21 cellular contexts compared by ENCODE assay signal in the genomic region with DNA sequence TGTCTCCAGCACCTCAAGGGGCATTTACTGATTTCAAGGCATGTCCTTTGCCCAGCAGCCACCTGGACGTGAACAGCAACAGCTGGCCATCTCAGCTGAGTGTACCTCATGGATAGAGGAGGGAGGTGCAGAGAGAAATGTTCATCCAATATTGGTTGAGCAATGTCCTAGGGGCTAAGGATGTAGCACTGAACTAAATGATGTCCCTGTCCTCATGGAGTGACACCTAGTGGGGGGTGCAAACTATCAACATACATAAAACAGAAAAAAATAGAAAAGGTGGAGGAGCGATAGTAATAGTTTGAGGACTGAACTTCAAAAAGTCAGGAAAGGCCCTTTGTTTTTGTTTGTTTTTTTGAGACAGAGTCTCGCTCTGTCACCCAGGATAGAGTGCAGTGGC. TPM values are rescaled to one million over a fixed set of nuclear protein-coding genes. Genes with fewer than 3 reads are reported as not detected.
DNase-seq lines count a peak whose midpoint lies in the region; ATAC-seq and TF ChIP-seq lines count a peak whose summit lies in the region.
"Had no signal": no experiment of that assay in that cellular context is flagged by ENCODE, and none has a peak within 500 bp of the region (broad histone marks: within the 10 kb centered on the region; RNA-seq: fewer than 3 reads in every experiment).

No MANE protein-coding gene starts in this region.

- H4K20me1 ChIP-seq in GM23338 (replicated peaks; ENCODE audit: insufficient read depth) (no peaks in the 10 kb centered on the region), OCI-LY1 (ENCODE audit: insufficient read depth, low read length) (no peaks in the 10 kb centered on the region)

- H3K9me2 ChIP-seq in GM23338 (ENCODE audit: insufficient read depth) (no peaks in the 10 kb centered on the region), OCI-LY1 (ENCODE audit: low read depth, low read length) (no peaks in the 10 kb centered on the region)

- H3K27ac ChIP-seq in GM23338 (ENCODE audit: low read depth) (no peak overlapping the region), OCI-LY1 (ENCODE audit: low read depth, low read length, poor library complexity, severe bottlenecking) (no peak overlapping the region)
- H3K27ac ChIP-seq: HL-60, PC-9 had no signal

- H3K27ac Mint-ChIP-seq in GM23338 (no peak overlapping the region), glutamatergic neuron (ENCODE audit: unreplicated experiment) (peak overlapping the region; percentile 2)
- H3K27ac Mint-ChIP-seq: CD4-positive, CD25-positive, alpha-beta regulatory T cell; T-helper 1 cell treated with Interleukin-12 subunit alpha and Interleukin-12 subunit beta and Interleukin-4 antibody, amounts not matched to agents 30 μg/mL and 1 μg/mL, for 36 hours had no signal

- no peaks in the 10 kb centered on the region for H3K36me3 ChIP-seq in GM23338 (ENCODE audit: insufficient read depth)
- H3K36me3 ChIP-seq in OCI-LY1 (ENCODE audit: insufficient read depth, low read length) = no peaks in the 10 kb centered on the region; the same call in 1 of the 2 replicates

- H3K4me1 ChIP-seq in GM23338 (ENCODE audit: insufficient read depth) = no peaks in the 10 kb centered on the region
- H3K4me1 ChIP-seq in OCI-LY1 (ENCODE audit: insufficient read depth, low read length, severe bottlenecking) = peaks cover 8% of the 10 kb centered on the region

- H3K27me3 Mint-ChIP-seq in GM23338 (ENCODE audit: insufficient read depth, low read depth, poor library complexity) (peaks cover 9% of the 10 kb centered on the region), glutamatergic neuron (ENCODE audit: unreplicated experiment) (no peaks in the 10 kb centered on the region)

- H3K4me2 ChIP-seq in GM23338 (no peak overlapping the region), OCI-LY1 (ENCODE audit: low read length) (no peak overlapping the region)
- H3K4me2 ChIP-seq: PC-9 had no signal

- no peak overlapping the region for H3K4me3 ChIP-seq in GM23338
- H3K4me3 ChIP-seq in OCI-LY1 (ENCODE audit: low read depth, low read length, poor library complexity, severe bottlenecking) = no peak overlapping the region
- H3K4me3 ChIP-seq: PC-9 had no signal

- TF ChIP-seq CTCF in GM23338 (conservative IDR thresholded peaks at IDR 0.05; ENCODE audit: low read depth in 2 of 2) = peak; percentile 23 to 25; a peak in 2 of 4 replicates
- peak; percentile 15; the same call in 1 of the 2 replicates for TF ChIP-seq CTCF in OCI-LY1 (IDR thresholded peaks at IDR 0.05; ENCODE audit: low read length)
- no peak for TF ChIP-seq CTCF in glutamatergic neuron (IDR thresholded peaks at IDR 0.05; ENCODE audit: partially characterized antibody, unreplicated experiment)
- no peak for TF ChIP-seq CTCF in omental fat pad (IDR thresholded peaks at IDR 0.05)

- peaks cover 6% of the 10 kb centered on the region; the same call in 2 of the 3 replicates for H3K4me1 Mint-ChIP-seq in GM23338
- H3K4me1 Mint-ChIP-seq in glutamatergic neuron (ENCODE audit: low read depth, unreplicated experiment) = no peaks in the 10 kb centered on the region

- H3K36me3 Mint-ChIP-seq in GM23338 (ENCODE audit: low read depth) = no peaks in the 10 kb centered on the region; the same call in 2 of the 3 replicates
- no peaks in the 10 kb centered on the region for H3K36me3 Mint-ChIP-seq in glutamatergic neuron (ENCODE audit: unreplicated experiment)

- H3K9me3 ChIP-seq in OCI-LY1 (ENCODE audit: low read length) = no peaks in the 10 kb centered on the region; the same call in 1 of the 2 replicates

- H3F3A ChIP-seq in GM23338 (replicated peaks; ENCODE audit: low read depth) (0 out of 2 replicates have a peak, but pooled peaks cover under 1% of the 10 kb centered on the region), OCI-LY1 (ENCODE audit: insufficient read depth, low read length) (peaks cover 3% of the 10 kb centered on the region; the same call in 1 of the 2 replicates)

- H2AFZ ChIP-seq in GM23338 (peak overlapping the region; percentile 47), OCI-LY1 (ENCODE audit: low read length) (no peak overlapping the region)
- H2AFZ ChIP-seq: PC-9 had no signal

- H3K9ac ChIP-seq in OCI-LY1 (ENCODE audit: low read length) = no peak overlapping the region

- peak; percentile 7 for DNase-seq in ELR (ENCODE audit: low read depth)
- DNase-seq in GM23338 (ENCODE audit: low spot score) = no peak
- DNase-seq in glutamatergic neuron = no peak
- DNase-seq in hepatic stellate cell (ENCODE audit: low spot score) = no peak
- DNase-seq in HK-2 (ENCODE audit: unreplicated experiment) = no peak
- no peak for DNase-seq in omental fat pad (ENCODE audit: low spot score)
- DNase-seq: COR-L47, GDM1, IMR-90, NCI-H1092 treated with DMSO at 0.1 percent for 48 hours, NCI-H1436 treated with DMSO at 0.1 percent for 48 hours, NCI-H1930, NCI-H226, NCI-H774, PC-9, RPMI8226, SHP77 had no signal

- no peaks in the 10 kb centered on the region for H3K79me2 ChIP-seq in GM23338 (replicated peaks; ENCODE audit: insufficient read depth)
- peaks cover under 1% of the 10 kb centered on the region; the same call in 1 of the 2 replicates for H3K79me2 ChIP-seq in OCI-LY1 (ENCODE audit: insufficient read depth, low read length)

- no peak overlapping the region for H3K4me3 Mint-ChIP-seq in GM23338
- no peak overlapping the region for H3K4me3 Mint-ChIP-seq in glutamatergic neuron (ENCODE audit: unreplicated experiment)
- H3K4me3 Mint-ChIP-seq: T-helper 1 cell treated with Interleukin-12 subunit alpha and Interleukin-12 subunit beta and Interleukin-4 antibody, amounts not matched to agents 30 μg/mL and 1 μg/mL, for 36 hours had no signal

- peaks cover 11% of the 10 kb centered on the region for H3K9me3 Mint-ChIP-seq in GM23338
- peaks cover 3% of the 10 kb centered on the region for H3K9me3 Mint-ChIP-seq in glutamatergic neuron (ENCODE audit: unreplicated experiment)

- ATAC-seq in GM23338 (no peak), omental fat pad (ENCODE audit: low FRiP score) (no peak)

- H3K27me3 ChIP-seq in GM23338 (ENCODE audit: insufficient read depth) (no peaks in the 10 kb centered on the region), OCI-LY1 (ENCODE audit: insufficient read depth, low read length) (no peaks in the 10 kb centered on the region)

TF ChIP-seq in GM23338, 12 proteins besides CTCF, POLR2A, EP300 and RAD21 (continues in another document):
- no peak for TF ChIP-seq JUNB (IDR thresholded peaks at IDR 0.05; ENCODE audit: unreplicated experiment)
- no peak for TF ChIP-seq EZH2 (IDR thresholded peaks at IDR 0.05; ENCODE audit: low read depth, unreplicated experiment)
- TF ChIP-seq, protein P1, sequence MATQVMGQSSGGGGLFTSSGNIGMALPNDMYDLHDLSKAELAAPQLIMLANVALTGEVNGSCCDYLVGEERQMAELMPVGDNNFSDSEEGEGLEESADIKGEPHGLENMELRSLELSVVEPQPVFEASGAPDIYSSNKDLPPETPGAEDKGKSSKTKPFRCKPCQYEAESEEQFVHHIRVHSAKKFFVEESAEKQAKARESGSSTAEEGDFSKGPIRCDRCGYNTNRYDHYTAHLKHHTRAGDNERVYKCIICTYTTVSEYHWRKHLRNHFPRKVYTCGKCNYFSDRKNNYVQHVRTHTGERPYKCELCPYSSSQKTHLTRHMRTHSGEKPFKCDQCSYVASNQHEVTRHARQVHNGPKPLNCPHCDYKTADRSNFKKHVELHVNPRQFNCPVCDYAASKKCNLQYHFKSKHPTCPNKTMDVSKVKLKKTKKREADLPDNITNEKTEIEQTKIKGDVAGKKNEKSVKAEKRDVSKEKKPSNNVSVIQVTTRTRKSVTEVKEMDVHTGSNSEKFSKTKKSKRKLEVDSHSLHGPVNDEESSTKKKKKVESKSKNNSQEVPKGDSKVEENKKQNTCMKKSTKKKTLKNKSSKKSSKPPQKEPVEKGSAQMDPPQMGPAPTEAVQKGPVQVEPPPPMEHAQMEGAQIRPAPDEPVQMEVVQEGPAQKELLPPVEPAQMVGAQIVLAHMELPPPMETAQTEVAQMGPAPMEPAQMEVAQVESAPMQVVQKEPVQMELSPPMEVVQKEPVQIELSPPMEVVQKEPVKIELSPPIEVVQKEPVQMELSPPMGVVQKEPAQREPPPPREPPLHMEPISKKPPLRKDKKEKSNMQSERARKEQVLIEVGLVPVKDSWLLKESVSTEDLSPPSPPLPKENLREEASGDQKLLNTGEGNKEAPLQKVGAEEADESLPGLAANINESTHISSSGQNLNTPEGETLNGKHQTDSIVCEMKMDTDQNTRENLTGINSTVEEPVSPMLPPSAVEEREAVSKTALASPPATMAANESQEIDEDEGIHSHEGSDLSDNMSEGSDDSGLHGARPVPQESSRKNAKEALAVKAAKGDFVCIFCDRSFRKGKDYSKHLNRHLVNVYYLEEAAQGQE (IDR thresholded peaks at IDR 0.05; ENCODE audit: unreplicated experiment) = no peak
- no peak for TF ChIP-seq STAT1 (IDR thresholded peaks at IDR 0.05; ENCODE audit: unreplicated experiment)
- no peak for TF ChIP-seq POLR2AphosphoS5 (IDR thresholded peaks at IDR 0.05; ENCODE audit: low read depth)
- TF ChIP-seq ZNF331 (CRISPR knock-in tag; IDR thresholded peaks at IDR 0.05; ENCODE audit: low read depth) = no peak
- no peak for TF ChIP-seq EZH2phosphoT487 (IDR thresholded peaks at IDR 0.05; ENCODE audit: unreplicated experiment)
- TF ChIP-seq, protein P2, sequence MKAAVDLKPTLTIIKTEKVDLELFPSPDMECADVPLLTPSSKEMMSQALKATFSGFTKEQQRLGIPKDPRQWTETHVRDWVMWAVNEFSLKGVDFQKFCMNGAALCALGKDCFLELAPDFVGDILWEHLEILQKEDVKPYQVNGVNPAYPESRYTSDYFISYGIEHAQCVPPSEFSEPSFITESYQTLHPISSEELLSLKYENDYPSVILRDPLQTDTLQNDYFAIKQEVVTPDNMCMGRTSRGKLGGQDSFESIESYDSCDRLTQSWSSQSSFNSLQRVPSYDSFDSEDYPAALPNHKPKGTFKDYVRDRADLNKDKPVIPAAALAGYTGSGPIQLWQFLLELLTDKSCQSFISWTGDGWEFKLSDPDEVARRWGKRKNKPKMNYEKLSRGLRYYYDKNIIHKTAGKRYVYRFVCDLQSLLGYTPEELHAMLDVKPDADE (IDR thresholded peaks at IDR 0.05) = no peak
- no peak for TF ChIP-seq NANOG (IDR thresholded peaks at IDR 0.05; ENCODE audit: borderline replicate concordance)

RNA-seq across cellular contexts. Expression of a gene that starts 4.8 kb away (rescaled TPM):
- total RNA-seq in GM23338 (2014; rRNA removed; shearing (Covaris generic)) = 58.0 and 65.0 TPM in 2 replicates
- polyA plus RNA-seq in GM23338 (2016; fragmentation: Nextera tagmentation; extraction: Ambion mirVana) = 11.5 and 17.1 TPM in 2 replicates
- total RNA-seq in glutamatergic neuron (ENCODE audit: unreplicated experiment) = 67.9 TPM
- 10 to 100 TPM; 49.0 to 67.9 (median 66.7) TPM for total RNA-seq in omental fat pad

RNA-seq across cellular contexts. Expression of a gene that starts 58.4 kb away (rescaled TPM):
- 28.7 and 35.1 TPM in 2 replicates for total RNA-seq in GM23338 (2014; rRNA removed; shearing (Covaris generic))
- 18.9 and 19.5 TPM in 2 replicates for polyA plus RNA-seq in GM23338 (2016; fragmentation: Nextera tagmentation; extraction: Ambion mirVana)
- 28.5 TPM for total RNA-seq in glutamatergic neuron (ENCODE audit: unreplicated experiment)
- total RNA-seq in omental fat pad = 10 to 100 TPM in 2 of 4 donors, 1 to 10 TPM in 2; 5.3 to 14.7 (median 11.6) TPM

Comparison
In these comparisons a context has a peak if more than half of its experiments do, and no peak if none do; other contexts are left out.
1. CTCF ChIP-seq: peak in GM23338 (2 of 2) and OCI-LY1 (single experiment); none in glutamatergic neuron (single experiment) and omental fat pad (0 of 3).